ENCODE assay signal across 1 cellular context in the genomic region with DNA sequence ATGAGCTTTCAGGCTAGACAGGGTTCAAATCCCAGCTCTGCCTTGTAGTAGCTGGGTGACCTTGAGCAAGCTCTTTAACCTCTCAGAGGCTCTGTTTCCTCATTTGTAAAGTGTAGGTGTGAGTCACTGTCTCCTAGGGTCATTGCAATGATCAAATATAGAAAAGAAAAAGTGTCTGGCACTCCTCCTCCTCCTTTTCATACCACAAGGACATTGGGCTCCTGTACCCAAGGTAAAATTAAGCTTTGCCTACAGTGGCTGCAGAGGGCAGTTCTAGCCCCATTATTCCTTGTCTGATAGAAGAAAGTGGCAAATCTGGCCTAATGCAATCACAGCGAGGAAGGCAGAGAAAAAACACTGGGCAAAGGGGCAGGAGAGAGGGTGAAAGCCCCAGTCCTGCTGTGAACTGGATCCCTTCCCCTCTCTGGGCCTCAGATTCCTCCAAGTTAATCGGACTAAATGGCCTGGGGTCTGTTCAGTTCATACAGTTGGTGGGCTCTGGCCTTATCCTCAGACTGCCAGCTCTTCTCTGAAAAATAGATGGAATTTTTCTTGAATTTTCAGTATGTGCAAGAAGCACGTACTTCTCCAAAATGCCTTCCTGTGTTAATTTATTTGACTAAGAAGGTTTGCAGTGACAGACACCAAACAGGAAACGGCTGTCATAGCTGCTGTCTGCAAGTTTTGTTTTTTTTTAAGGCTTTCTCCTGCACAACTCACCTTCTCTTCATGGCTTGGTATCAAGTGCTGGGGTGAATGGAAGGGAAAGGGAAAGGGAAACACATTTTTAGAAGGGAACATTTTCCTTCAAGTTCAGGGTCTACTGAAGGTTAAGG.
TF ChIP-seq lines count a peak whose summit lies in the region.

No MANE protein-coding gene starts in this region.

TF ChIP-seq in HepG2, 621 proteins besides CTCF, POLR2A, EP300 and RAD21 (continued from another document):
- TF ChIP-seq, protein P1, sequence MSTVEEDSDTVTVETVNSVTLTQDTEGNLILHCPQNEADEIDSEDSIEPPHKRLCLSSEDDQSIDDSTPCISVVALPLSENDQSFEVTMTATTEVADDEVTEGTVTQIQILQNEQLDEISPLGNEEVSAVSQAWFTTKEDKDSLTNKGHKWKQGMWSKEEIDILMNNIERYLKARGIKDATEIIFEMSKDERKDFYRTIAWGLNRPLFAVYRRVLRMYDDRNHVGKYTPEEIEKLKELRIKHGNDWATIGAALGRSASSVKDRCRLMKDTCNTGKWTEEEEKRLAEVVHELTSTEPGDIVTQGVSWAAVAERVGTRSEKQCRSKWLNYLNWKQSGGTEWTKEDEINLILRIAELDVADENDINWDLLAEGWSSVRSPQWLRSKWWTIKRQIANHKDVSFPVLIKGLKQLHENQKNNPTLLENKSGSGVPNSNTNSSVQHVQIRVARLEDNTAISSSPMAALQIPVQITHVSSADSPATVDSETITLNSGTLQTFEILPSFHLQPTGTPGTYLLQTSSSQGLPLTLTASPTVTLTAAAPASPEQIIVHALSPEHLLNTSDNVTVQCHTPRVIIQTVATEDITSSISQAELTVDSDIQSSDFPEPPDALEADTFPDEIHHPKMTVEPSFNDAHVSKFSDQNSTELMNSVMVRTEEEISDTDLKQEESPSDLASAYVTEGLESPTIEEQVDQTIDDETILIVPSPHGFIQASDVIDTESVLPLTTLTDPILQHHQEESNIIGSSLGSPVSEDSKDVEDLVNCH (CRISPR knock-in tag; IDR thresholded peaks at IDR 0.05): no peak
